Comparison of ENCODE assay signal across 21 cellular contexts in the genomic region with DNA sequence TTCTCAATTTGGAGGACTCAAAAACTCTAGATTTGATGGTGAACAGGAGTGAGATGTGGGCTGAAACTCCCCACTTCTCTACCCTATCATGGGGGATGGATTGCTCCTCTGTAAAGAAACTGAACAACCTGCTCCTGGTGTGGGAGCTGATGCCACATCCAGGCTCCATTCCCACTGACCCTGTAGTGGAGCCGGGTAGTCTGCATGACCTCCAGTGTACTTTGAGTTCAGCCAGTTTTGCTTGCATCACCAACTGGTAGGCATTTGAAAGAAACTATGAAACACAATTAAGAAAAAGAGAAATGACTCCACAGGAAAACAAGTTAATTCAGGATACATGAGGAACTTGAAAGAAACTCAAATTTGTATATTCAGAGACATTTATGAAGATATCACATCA.
"Had no signal": no experiment of that assay in that cellular context is flagged by ENCODE, and none has a peak within 500 bp of the region (broad histone marks: within the 10 kb centered on the region; RNA-seq: fewer than 3 reads in every experiment).

No MANE protein-coding gene starts in this region.

- H3K27ac ChIP-seq: body of pancreas, cardiac muscle cell, left ventricle myocardium inferior, neutrophil, pancreas, psoas muscle, thyroid gland, WERI-Rb-1 had no signal

- H3K4me3 ChIP-seq: body of pancreas, cardiac muscle cell, left ventricle myocardium inferior, pancreas, psoas muscle, thyroid gland had no signal

- H3K9me3 Mint-ChIP-seq: activated naive CD4-positive, alpha-beta T cell treated with anti-CD3 and anti-CD28 coated beads, Interleukin-2, amount 50 U/mL, for 24 hours; stimulated activated naive CD8-positive, alpha-beta T cell treated with anti-CD3 and anti-CD28 coated beads, Interleukin-15, Interleukin-2, amounts not matched to agents 100 ng/mL and 50 ng/mL, for 24 hours had no signal

- DNase-seq: activated CD4-positive, alpha-beta T cell treated with anti-CD3 and anti-CD28 coated beads, Interleukin-2, amount 10 ng/mL, durations not matched to agents 7 days and 5 days; activated CD4-positive, CD25-positive, alpha-beta regulatory T cell treated with anti-CD3 and anti-CD28 coated beads, Interleukin-2, amount 50 U/mL, for 72 hours; activated gamma-delta T cell treated with Interleukin-2 at 50 U/mL for 16 hours; activated T-cell treated with anti-CD3 and anti-CD28 coated beads, Interleukin-2, amount 50 U/mL, for 1 hour; anterior cingulate cortex; body of pancreas; foreskin keratinocyte; left ventricle myocardium inferior; pancreas; psoas muscle; right cardiac atrium; stimulated activated CD4-positive, alpha-beta T cell treated with anti-CD3 and anti-CD28 coated beads, Interleukin-12 subunit alpha, Interleukin-12 subunit beta, amount 100 ng/mL, for 4 hours; substantia nigra; thyroid gland; WERI-Rb-1 had no signal

- H3K4me3 Mint-ChIP-seq: activated CD4-positive, alpha-beta T cell treated with anti-CD3 and anti-CD28 coated beads, Interleukin-2, amount 10 ng/mL, durations not matched to agents 7 days and 5 days; activated CD8-positive, alpha-beta T cell treated with anti-CD3 and anti-CD28 coated beads, Interleukin-2, amount 10 ng/mL, durations not matched to agents 7 days and 5 days; activated naive CD4-positive, alpha-beta T cell treated with anti-CD3 and anti-CD28 coated beads, Interleukin-2, amount 50 U/mL, for 24 hours; nephron; stimulated activated naive CD8-positive, alpha-beta T cell treated with anti-CD3 and anti-CD28 coated beads, Interleukin-15, Interleukin-2, amounts not matched to agents 100 ng/mL and 50 ng/mL, for 24 hours had no signal

- H3K27me3 ChIP-seq: body of pancreas, cardiac muscle cell, foreskin keratinocyte, neutrophil, pancreas, thyroid gland had no signal

- H3K36me3 Mint-ChIP-seq: activated naive CD4-positive, alpha-beta T cell treated with anti-CD3 and anti-CD28 coated beads, Interleukin-2, amount 50 U/mL, for 24 hours had no signal

- ATAC-seq: activated CD8-positive, alpha-beta T cell treated with anti-CD3 and anti-CD28 coated beads, Interleukin-2, amount 10 ng/mL, durations not matched to agents 7 days and 5 days; body of pancreas; foreskin keratinocyte; pancreas; psoas muscle; right cardiac atrium had no signal

- H3K9me3 ChIP-seq: body of pancreas, neutrophil, pancreas, thyroid gland had no signal

- H3K27me3 Mint-ChIP-seq: activated naive CD4-positive, alpha-beta T cell treated with anti-CD3 and anti-CD28 coated beads, Interleukin-2, amount 50 U/mL, for 24 hours had no signal

- H3K36me3 ChIP-seq: cardiac muscle cell, left ventricle myocardium inferior, neutrophil, pancreas, thyroid gland, WERI-Rb-1 had no signal

- H3K4me1 ChIP-seq: body of pancreas, psoas muscle had no signal

- H3K27ac Mint-ChIP-seq: activated CD4-positive, alpha-beta T cell treated with anti-CD3 and anti-CD28 coated beads, Interleukin-2, amount 10 ng/mL, durations not matched to agents 7 days and 5 days; activated CD8-positive, alpha-beta T cell treated with anti-CD3 and anti-CD28 coated beads, Interleukin-2, amount 10 ng/mL, durations not matched to agents 7 days and 5 days; activated naive CD4-positive, alpha-beta T cell treated with anti-CD3 and anti-CD28 coated beads, Interleukin-2, amount 50 U/mL, for 24 hours; stimulated activated naive CD8-positive, alpha-beta T cell treated with anti-CD3 and anti-CD28 coated beads, Interleukin-15, Interleukin-2, amounts not matched to agents 100 ng/mL and 50 ng/mL, for 24 hours had no signal
